Comparison of ENCODE assay signal across 8 cellular contexts in the genomic region with DNA sequence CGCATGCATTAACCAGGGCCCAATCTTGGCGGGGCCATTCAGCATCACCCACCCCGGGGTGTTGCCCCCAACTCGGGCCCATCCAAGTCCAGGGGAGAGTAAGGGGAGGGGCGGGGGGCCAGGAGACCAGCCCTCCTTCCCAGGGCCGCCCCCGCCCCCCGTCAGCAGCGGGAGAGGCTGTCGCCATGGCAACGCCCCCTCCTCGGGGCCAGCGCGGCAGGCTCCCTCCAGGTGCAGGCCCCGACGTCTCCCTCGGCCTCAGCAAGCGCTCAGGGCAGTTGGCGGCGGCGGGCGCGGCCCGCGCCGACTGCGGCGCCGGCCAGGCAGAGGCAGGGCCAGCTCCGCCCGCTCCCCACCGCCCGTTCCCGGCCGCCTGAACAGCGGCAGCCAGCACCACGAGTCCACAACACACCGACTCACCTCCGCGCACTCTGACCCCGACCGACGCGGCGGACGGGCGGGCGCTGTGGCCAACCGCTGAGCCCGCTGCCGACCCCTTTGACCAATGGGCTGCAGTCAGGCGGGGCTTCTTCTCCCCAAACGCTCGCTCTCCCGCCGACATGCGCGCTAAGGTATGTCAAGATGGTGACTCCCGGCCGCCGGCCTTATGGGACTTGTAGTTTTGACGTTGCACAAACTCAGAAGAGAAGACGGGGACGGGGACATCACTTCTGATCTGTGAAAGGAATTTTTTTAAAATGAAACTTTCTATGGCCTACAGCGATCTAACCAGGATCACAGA. TPM values are rescaled to one million over a fixed set of nuclear protein-coding genes. Genes with fewer than 3 reads are reported as not detected.
A peak's percentile ranks its signal among the peaks of the same experiment; 100 is the strongest.
DNase-seq lines count a peak whose midpoint lies in the region; ATAC-seq, FAIRE-seq and TF ChIP-seq lines count a peak whose summit lies in the region.

Gene ERI3, minus strand, starts transcription at position 418 of the 742 bp plus-strand sequence. Its CDS starts 231 bp downstream, at position 187.

- intact Hi-C loops in esophagus muscularis mucosa (cut with DNase I): loop anchor here (10.0 kb wide), 1 partner anchor 140 kb away; the partner anchor contains the start of gene DMAP1

- peaks cover 43% of the 10 kb centered on the region for H3K4me1 Mint-ChIP-seq in activated T-cell treated with anti-CD3 and anti-CD28 coated beads, Interleukin-2, amount 50 U/mL, for 72 hours (ENCODE audit: low read depth)

- H3K36me3 ChIP-seq in KOPT-K1 (ENCODE audit: insufficient read depth, low read length): no peaks in the 10 kb centered on the region
- H3K36me3 ChIP-seq in esophagus muscularis mucosa: no peaks in the 10 kb centered on the region
- no peaks in the 10 kb centered on the region for H3K36me3 ChIP-seq in muscle layer of duodenum (ENCODE audit: control insufficient read depth in 1 of 2, insufficient read depth in 2 of 2, low read length in 2 of 2)

- no peaks in the 10 kb centered on the region for H3K9me3 ChIP-seq in KOPT-K1 (ENCODE audit: insufficient read depth, low read length, poor library complexity, severe bottlenecking)
- no peaks in the 10 kb centered on the region for H3K9me3 ChIP-seq in esophagus muscularis mucosa
- no peaks in the 10 kb centered on the region for H3K9me3 ChIP-seq in muscle layer of duodenum (ENCODE audit: control insufficient read depth in 1 of 2, low read length in 2 of 2)

- peak within 1 kb of the TSS; percentile 76 to 100 (median 98) for H3K4me3 ChIP-seq in esophagus muscularis mucosa
- H3K4me3 ChIP-seq in muscle layer of duodenum (ENCODE audit: low read depth in 1 of 2, low read length in 2 of 2): peak within 1 kb of the TSS; percentile 76 to 99

- peak in 1 of 3 experiments; percentile 18 for TF ChIP-seq CTCF in esophagus muscularis mucosa (IDR thresholded peaks at IDR 0.05)

- H3K36me3 Mint-ChIP-seq in activated T-cell treated with anti-CD3 and anti-CD28 coated beads, Interleukin-2, amount 50 U/mL, for 72 hours (ENCODE audit: insufficient read depth in 2 of 2): no peaks in the 10 kb centered on the region

- H3K27ac Mint-ChIP-seq in activated T-cell treated with anti-CD3 and anti-CD28 coated beads, Interleukin-2, amount 50 U/mL, for 72 hours: peak within 1 kb of the TSS; percentile 79

- peaks cover 16 to 38% (median 30%) of the 10 kb centered on the region in 4 donors for H3K4me1 ChIP-seq in esophagus muscularis mucosa
- H3K4me1 ChIP-seq in muscle layer of duodenum (ENCODE audit: control insufficient read depth in 1 of 2, insufficient read depth in 2 of 2, low read length in 2 of 2): peaks cover 6 to 20% of the 10 kb centered on the region in 2 donors

- peak within 1 kb of the TSS; percentile 85 to 90 for H3K4me3 Mint-ChIP-seq in activated T-cell treated with anti-CD3 and anti-CD28 coated beads, Interleukin-2, amount 50 U/mL, for 72 hours

- no peak for TF ChIP-seq EP300 in esophagus muscularis mucosa (IDR thresholded peaks at IDR 0.05)

- TF ChIP-seq POLR2A in esophagus muscularis mucosa (IDR thresholded peaks at IDR 0.05; ENCODE audit: low read depth): peak; percentile 63

- H3K27me3 Mint-ChIP-seq in activated T-cell treated with anti-CD3 and anti-CD28 coated beads, Interleukin-2, amount 50 U/mL, for 72 hours (ENCODE audit: low read depth): no peaks in the 10 kb centered on the region

- H3K9me3 Mint-ChIP-seq in activated T-cell treated with anti-CD3 and anti-CD28 coated beads, Interleukin-2, amount 50 U/mL, for 72 hours: no peaks in the 10 kb centered on the region

- peak; percentile 97 for DNase-seq in DMS79 (lab: John Stamatoyannopoulos, UW)
- DNase-seq in RCC 7860 (ENCODE audit: low spot score): peak; percentile 94
- DNase-seq in activated T-cell treated with anti-CD3 and anti-CD28 coated beads, Interleukin-2, amount 50 U/mL, for 72 hours: peak; percentile 96 to 97
- DNase-seq in esophagus muscularis mucosa (ENCODE audit: extremely low spot score): peak; percentile 99
- peak; percentile 94 to 97 for DNase-seq in stimulated activated CD8-positive, alpha-beta memory T cell treated with anti-CD3 and anti-CD28 coated beads, Interleukin-7, amount 100 ng/mL, for 4 hours (ENCODE audit: low read depth in 2 of 2)

- H3K27ac ChIP-seq in KOPT-K1 (ENCODE audit: low read depth, low read length, poor library complexity, severe bottlenecking) (peak within 1 kb of the TSS; percentile 50), esophagus muscularis mucosa (replicated peaks in 1 of 4) (peak within 1 kb of the TSS; percentile 77 to 89 (median 84)), muscle layer of duodenum (ENCODE audit: low read length) (peak within 1 kb of the TSS; percentile 14)

- peak; percentile 82 for FAIRE-seq in RCC 7860 (lab: Jason Lieb, UNC)

- WGBS in esophagus muscularis mucosa: 0% methylated on average over 20 of the region's 65 CpGs

- ATAC-seq in GM21786 (IDR thresholded peaks at IDR 0.05; ENCODE audit: unreplicated experiment): peak; percentile 97
- peak; percentile 100 for ATAC-seq in activated T-cell treated with anti-CD3 and anti-CD28 coated beads, Interleukin-2, amount 50 U/mL, for 72 hours (replicated peaks in 1 of 2)

- H3K27me3 ChIP-seq in esophagus muscularis mucosa: no peaks in the 10 kb centered on the region
- H3K27me3 ChIP-seq in muscle layer of duodenum (ENCODE audit: low read depth, low read length): no peaks in the 10 kb centered on the region

RNA-seq across cellular contexts. Expression of gene ERI3, which starts in this region (rescaled TPM):
- 10 to 100 TPM; 30.4 to 45.5 TPM for total RNA-seq in activated T-cell treated with anti-CD3 and anti-CD28 coated beads, Interleukin-2, amount 50 U/mL, for 72 hours
- total RNA-seq in esophagus muscularis mucosa: 10 to 100 TPM; 40.4 to 56.6 (median 47.0) TPM

Comparison
In these comparisons a context has a peak if more than half of its experiments do, and no peak if none do; other contexts are left out.
1. Peak in every context shown above with its lines: DNase-seq, ATAC-seq, H3K4me3 ChIP-seq and H3K27ac ChIP-seq.
2. H3K27ac ChIP-seq: peak in every context shown above with its lines; median percentile 84 in esophagus muscularis mucosa; 50 in KOPT-K1; 14 in muscle layer of duodenum.